In the genomic region with DNA sequence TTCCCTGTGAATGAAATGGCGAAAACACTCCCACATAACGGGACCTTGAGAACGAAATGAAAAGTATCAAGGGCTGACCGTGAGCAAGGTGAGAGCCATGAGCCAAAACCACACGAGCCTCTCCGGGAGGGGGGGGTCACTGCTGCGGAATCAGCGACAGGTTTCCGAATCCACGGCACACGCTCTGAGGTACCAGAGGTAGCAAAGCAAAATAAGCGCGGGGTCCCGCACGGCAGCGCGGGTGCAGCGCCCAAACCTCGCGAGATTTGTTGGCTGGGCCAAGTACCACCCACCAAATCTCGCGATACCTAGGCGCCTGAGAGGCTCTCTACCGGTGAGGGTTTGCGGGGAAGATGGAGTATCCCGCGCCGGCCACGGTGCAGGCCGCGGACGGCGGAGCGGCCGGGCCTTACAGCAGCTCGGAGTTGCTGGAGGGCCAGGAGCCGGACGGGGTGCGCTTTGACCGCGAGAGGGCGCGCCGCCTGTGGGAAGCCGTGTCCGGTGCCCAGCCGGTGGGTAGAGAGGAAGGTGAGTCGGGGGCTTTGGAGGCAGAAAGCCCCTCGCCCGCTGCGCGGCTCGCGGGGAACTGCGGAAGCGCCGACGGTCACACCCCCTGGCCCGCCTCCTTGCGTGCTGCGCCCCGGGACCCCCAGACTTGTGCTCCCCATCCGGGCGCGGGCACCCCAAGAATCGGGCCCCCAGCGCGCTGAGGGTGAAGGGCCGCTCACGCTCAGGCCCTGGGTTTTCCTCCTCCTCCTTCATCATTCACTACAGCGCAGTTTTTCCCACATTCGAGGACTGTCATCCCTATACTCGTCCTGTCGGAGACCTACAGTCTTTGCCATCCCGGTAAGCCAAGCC, we compare ENCODE assay signal across 8 cellular contexts. TPM values are rescaled to one million over a fixed set of nuclear protein-coding genes. Genes with fewer than 3 reads are reported as not detected.
DNase-seq lines count a peak whose midpoint lies in the region; ATAC-seq, FAIRE-seq and TF ChIP-seq lines count a peak whose summit lies in the region.

A gene with protein sequence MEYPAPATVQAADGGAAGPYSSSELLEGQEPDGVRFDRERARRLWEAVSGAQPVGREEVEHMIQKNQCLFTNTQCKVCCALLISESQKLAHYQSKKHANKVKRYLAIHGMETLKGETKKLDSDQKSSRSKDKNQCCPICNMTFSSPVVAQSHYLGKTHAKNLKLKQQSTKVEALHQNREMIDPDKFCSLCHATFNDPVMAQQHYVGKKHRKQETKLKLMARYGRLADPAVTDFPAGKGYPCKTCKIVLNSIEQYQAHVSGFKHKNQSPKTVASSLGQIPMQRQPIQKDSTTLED (plus strand): TSS at position 311 of the 861 bp plus-strand sequence. CDS start 43 bp downstream, at position 354.

- H2AFZ ChIP-seq in smooth muscle cell (ENCODE audit: low read depth), result peak within 1 kb of the TSS; percentile 99

- H3K79me2 ChIP-seq in smooth muscle cell (ENCODE audit: low read depth), result peaks cover 23% of the 10 kb centered on the region

- H3K9me3 ChIP-seq in AG04450 (ENCODE audit: control insufficient read depth, insufficient read depth, low read length) (no peaks in the 10 kb centered on the region; the same call in 1 of the 2 replicates), smooth muscle cell (replicated peaks; ENCODE audit: low read depth) (no peaks in the 10 kb centered on the region)

- H3K27me3 ChIP-seq in AG04450 (ENCODE audit: control insufficient read depth, insufficient read depth, low read length) (no peaks in the 10 kb centered on the region), bronchial epithelial cell (ENCODE audit: control insufficient read depth, insufficient read depth, low read length) (no peaks in the 10 kb centered on the region), smooth muscle cell (ENCODE audit: low read depth) (no peaks in the 10 kb centered on the region)

- no peak for FAIRE-seq in bronchial epithelial cell (lab: Jason Lieb, UNC)

- H3K36me3 ChIP-seq in bronchial epithelial cell (ENCODE audit: control insufficient read depth, insufficient read depth, low read length) (no peaks in the 10 kb centered on the region), smooth muscle cell (ENCODE audit: low read depth) (no peaks in the 10 kb centered on the region)

- peaks cover 13% of the 10 kb centered on the region for H3K4me1 ChIP-seq in smooth muscle cell (ENCODE audit: low read depth)

- H3K4me2 ChIP-seq in smooth muscle cell, result peak within 1 kb of the TSS; percentile 86

- peaks cover 9% of the 10 kb centered on the region for H4K20me1 ChIP-seq in smooth muscle cell (ENCODE audit: low read depth)

- 1% methylated on average over 70 of the region's 75 CpGs for WGBS in smooth muscle cell (ENCODE audit: low lambda C conversion rate)

- no peak within 1 kb of the TSS for H3K27ac ChIP-seq in AG04450 (ENCODE audit: low read depth, low read length)
- H3K27ac ChIP-seq in smooth muscle cell (ENCODE audit: low read depth), result no peak within 1 kb of the TSS

- H3K4me3 ChIP-seq in AG04450 (ENCODE audit: low read depth, low read length), result peak within 1 kb of the TSS; percentile 90
- H3K4me3 ChIP-seq in WI38 (ENCODE audit: low read depth, low read length), result peak within 1 kb of the TSS; percentile 94
- H3K4me3 ChIP-seq in bronchial epithelial cell (ENCODE audit: low read depth, low read length), result peak within 1 kb of the TSS; percentile 96
- peak within 1 kb of the TSS; percentile 70 for H3K4me3 ChIP-seq in smooth muscle cell

- CTCF ChIA-PET in AG04450 (lab: Charles Lee), result interaction anchor here (0.5 to 2.7 kb wide), 12 partner anchors 10 to 362 kb away, joined by 3 to 11 read pairs (median 4); no protein-coding TSS in a partner anchor

- no peaks in the 10 kb centered on the region for H3F3A ChIP-seq in smooth muscle cell (ENCODE audit: low read depth)

- POLR2A ChIA-PET in AG04450 (lab: Yijun Ruan, JAX), result interaction anchor here (1.2 to 1.3 kb wide), 2 partner anchors 10 to 17 kb away, joined by 3 read pairs; no protein-coding TSS in a partner anchor

- DNase-seq in AG04450 (ENCODE audit: low read depth, low spot score), result peak; percentile 86
- peak; percentile 82 for DNase-seq in NCI-H2227 treated with DMSO at 0.1 percent for 48 hours (lab: John Stamatoyannopoulos, UW)
- DNase-seq in bronchial epithelial cell (ENCODE audit: low read depth), result peak; percentile 70
- DNase-seq in iPS-NIHi7 (ENCODE audit: extremely low spot score), result peak; percentile 99
- peak; percentile 61 for DNase-seq in smooth muscle cell (lab: John Stamatoyannopoulos, UW; ENCODE audit: unreplicated experiment)

- H3K9ac ChIP-seq in smooth muscle cell (ENCODE audit: low read depth), result peak within 1 kb of the TSS; percentile 86

- peak; percentile 47 for TF ChIP-seq CTCF in AG04450 (IDR thresholded peaks at IDR 0.05; ENCODE audit: low read depth, low read length)
- TF ChIP-seq CTCF in WI38 (IDR thresholded peaks at IDR 0.05; ENCODE audit: low read depth, low read length), result peak; percentile 43; the same call in 1 of the 2 replicates
- TF ChIP-seq CTCF in bronchial epithelial cell (IDR thresholded peaks at IDR 0.05; ENCODE audit: insufficient read depth, low read length, severe bottlenecking), result peak; percentile 55
- TF ChIP-seq CTCF in smooth muscle cell (IDR thresholded peaks at IDR 0.05; ENCODE audit: borderline replicate concordance, insufficient read depth, poor library complexity, severe bottlenecking), result peak; percentile 50

- ATAC-seq in GM18907 (IDR thresholded peaks at IDR 0.05; ENCODE audit: unreplicated experiment) (peak; percentile 83), HG03159 (IDR thresholded peaks at IDR 0.05; ENCODE audit: unreplicated experiment) (peak; percentile 93)

RNA-seq across cellular contexts. Expression of the gene that starts here (rescaled TPM):
- polyA plus RNA-seq in AG04450 (2011; rRNA removed) (15.0 and 15.3 TPM in 2 replicates), smooth muscle cell (10.8 and 14.8 TPM in 2 replicates)
- 20.3 and 23.3 TPM in 2 replicates for polyA minus RNA-seq in AG04450 (2011; rRNA and poly(A)+ RNA removed)
- total RNA-seq in bronchial epithelial cell (7.1 and 9.1 TPM in 2 replicates), smooth muscle cell (6.9 and 7.2 TPM in 2 replicates)
